25 cellular contexts compared by ENCODE assay signal in genomic region chrX:145654486-145654885, GRCh38.
"Had no signal": no experiment of that assay in that cellular context is flagged by ENCODE, and none has a peak within 500 bp of the region (broad histone marks: within the 10 kb centered on the region; RNA-seq: fewer than 3 reads in every experiment).

No MANE protein-coding gene starts in this region.

- ATAC-seq: activated CD4-positive, alpha-beta T cell treated with anti-CD3 and anti-CD28 coated beads for 36 hours; activated CD8-positive, alpha-beta memory T cell treated with anti-CD3 and anti-CD28 coated beads, Interleukin-2, amount 10 ng/mL, durations not matched to agents 7 days and 5 days; activated CD8-positive, alpha-beta T cell treated with anti-CD3 and anti-CD28 coated beads, Interleukin-2, amount 10 ng/mL, durations not matched to agents 7 days and 5 days; activated naive CD4-positive, alpha-beta T cell treated with anti-CD3 and anti-CD28 coated beads, Interleukin-2, amount 50 U/mL, for 72 hours; activated T-cell treated with anti-CD3 and anti-CD28 coated beads, Interleukin-2, amount 50 U/mL, for 72 hours; effector memory CD8-positive, alpha-beta T cell; foreskin keratinocyte; gastrocnemius medialis; heart right ventricle; T-helper 17 cell had no signal

- DNase-seq: activated CD4-positive, alpha-beta memory T cell treated with anti-CD3 and anti-CD28 coated beads for 36 hours; activated CD4-positive, alpha-beta T cell treated with anti-CD3 and anti-CD28 coated beads for 36 hours; activated CD4-positive, alpha-beta T cell treated with anti-CD3 and anti-CD28 coated beads, Interleukin-2, amount 10 ng/mL, durations not matched to agents 24 days and 14 days; activated CD4-positive, CD25-positive, alpha-beta regulatory T cell; activated CD4-positive, CD25-positive, alpha-beta regulatory T cell treated with anti-CD3 and anti-CD28 coated beads, Interleukin-2, amount 50 U/mL, for 72 hours; activated CD8-positive, alpha-beta memory T cell treated with anti-CD3 and anti-CD28 coated beads, Interleukin-2, amount 10 ng/mL, durations not matched to agents 7 days and 5 days; activated CD8-positive, alpha-beta memory T cell treated with anti-CD3 and anti-CD28 coated beads, Interleukin-2, amount 50 U/mL, for 4 hours; activated CD8-positive, alpha-beta T cell treated with anti-CD3 and anti-CD28 coated beads, Interleukin-2, amount 10 ng/mL, durations not matched to agents 7 days and 5 days; activated gamma-delta T cell; activated naive CD4-positive, alpha-beta T cell; activated naive CD4-positive, alpha-beta T cell treated with anti-CD3 and anti-CD28 coated beads, Interleukin-2, amount 10 ng/mL, durations not matched to agents 7 days and 5 days; activated naive CD8-positive, alpha-beta T cell treated with anti-CD3 and anti-CD28 coated beads, Interleukin-2, amount 10 ng/mL, durations not matched to agents 7 days and 5 days; activated T-cell treated with anti-CD3 and anti-CD28 coated beads, Interleukin-2, amount 50 U/mL, for 1 hour; activated T-cell treated with anti-CD3 and anti-CD28 coated beads, Interleukin-2, amount 50 U/mL, for 72 hours; brain microvascular endothelial cell; effector CD4-positive, alpha-beta T cell; effector memory CD8-positive, alpha-beta T cell; erythroblast; foreskin keratinocyte; gastrocnemius medialis; heart right ventricle; T-helper 1 cell; T-helper 17 cell; T1000 had no signal
